ENCODE assay signal across 21 cellular contexts in genomic region chr16:747978-748746, GRCh38. TPM values are rescaled to one million over a fixed set of nuclear protein-coding genes. Genes with fewer than 3 reads are reported as not detected.
DNase-seq lines count a peak whose midpoint lies in the region; ATAC-seq and TF ChIP-seq lines count a peak whose summit lies in the region.
"Had no signal": no experiment of that assay in that cellular context is flagged by ENCODE, and none has a peak within 500 bp of the region (broad histone marks: within the 10 kb centered on the region; RNA-seq: fewer than 3 reads in every experiment).

No MANE protein-coding gene starts in this region.

- H4K8ac ChIP-seq in neuronal stem cell (ENCODE audit: low read depth, low read length), result no peak overlapping the region

- ATAC-seq in esophagus mucosa (peak; percentile 21), HG03097 (IDR thresholded peaks at IDR 0.05; ENCODE audit: low FRiP score, unreplicated experiment) (no peak)
- ATAC-seq: HepG2 had no signal

- H3K4ac ChIP-seq in neuronal stem cell (ENCODE audit: low read length), result no peak overlapping the region

- H3K18ac ChIP-seq in neuronal stem cell (ENCODE audit: low read length), result no peak overlapping the region

- H3K27ac ChIP-seq in RWPE1, result peak overlapping the region; percentile 64
- H3K27ac ChIP-seq in neuronal stem cell (replicated peaks; ENCODE audit: low read length), result no peak overlapping the region
- no peak overlapping the region for H3K27ac ChIP-seq in tibial nerve
- no peak overlapping the region for H3K27ac ChIP-seq in ascending aorta
- H3K27ac ChIP-seq: BLaER1 had no signal

- H2BK12ac ChIP-seq in neuronal stem cell (ENCODE audit: low read length), result no peak overlapping the region

- peak overlapping the region; percentile 56 for H2AK5ac ChIP-seq in neuronal stem cell (ENCODE audit: low read depth, low read length)

- H2BK120ac ChIP-seq in neuronal stem cell (ENCODE audit: low read depth, low read length), result no peak overlapping the region

- intact Hi-C loops in ascending aorta (cut with DNase I), result no loop called here

- DNase-seq in NCI-H748 (lab: John Stamatoyannopoulos, UW; ENCODE audit: unreplicated experiment), result peak; percentile 45
- DNase-seq in NCI-H748 treated with DMSO at 0.1 percent for 48 hours (lab: John Stamatoyannopoulos, UW), result no peak
- DNase-seq in RWPE1 (ENCODE audit: low spot score), result no peak
- DNase-seq in neuronal stem cell (ENCODE audit: low spot score), result no peak
- DNase-seq in tibial nerve (ENCODE audit: low spot score in 2 of 2), result no peak
- DNase-seq in ascending aorta (ENCODE audit: low spot score in 2 of 2), result no peak
- DNase-seq: 8988T; CD4-positive, alpha-beta memory T cell; DMS153; DMS79; GDM1 had no signal

- H3K27me3 ChIP-seq in neuronal stem cell (ENCODE audit: control insufficient read depth in 3 of 3, insufficient read depth in 3 of 3, low read depth in 1 of 3, low read length in 3 of 3) (no peaks in the 10 kb centered on the region), tibial nerve (peaks cover 0 to 16% of the 10 kb centered on the region in 2 donors), ascending aorta (no peaks in the 10 kb centered on the region)
- H3K27me3 ChIP-seq: BLaER1 had no signal

- POLR2A ChIA-PET in RWPE1 (lab: Yijun Ruan, JAX; ENCODE audit: low non-redundant PET), result interaction anchor here (0.7 kb wide), 1 partner anchor 182 kb away, joined by 3 read pairs; no protein-coding TSS in a partner anchor

- no peak overlapping the region for H3K14ac ChIP-seq in neuronal stem cell (ENCODE audit: low read length)

- no peak overlapping the region for H2AFZ ChIP-seq in neuronal stem cell (ENCODE audit: low read length)
- H2AFZ ChIP-seq: GM23248 had no signal

- H3K36me3 ChIP-seq in neuronal stem cell (replicated peaks in 1 of 2; ENCODE audit: control insufficient read depth in 2 of 2, insufficient read depth in 2 of 2, low read length in 2 of 2), result no peaks in the 10 kb centered on the region
- H3K36me3 ChIP-seq in tibial nerve, result no peaks in the 10 kb centered on the region
- no peaks in the 10 kb centered on the region for H3K36me3 ChIP-seq in ascending aorta
- H3K36me3 ChIP-seq: BLaER1, HAP-1 had no signal

- CTCF ChIA-PET in RWPE1 (lab: Yijun Ruan, JAX), result interaction anchor here (0.7 to 3.2 kb wide), 2 partner anchors 37 to 198 kb away, joined by 4 to 18 read pairs; no protein-coding TSS in a partner anchor

- peaks cover 3% of the 10 kb centered on the region for H3K79me1 ChIP-seq in neuronal stem cell (ENCODE audit: low read depth, low read length)

- TF ChIP-seq POLR2A in tibial nerve (IDR thresholded peaks at IDR 0.05), result no peak

- no peak overlapping the region for H2BK15ac ChIP-seq in neuronal stem cell (ENCODE audit: low read length)

- no peak overlapping the region for H3K4me2 ChIP-seq in neuronal stem cell (ENCODE audit: insufficient read depth, low read length, poor library complexity, severe bottlenecking)
- H3K4me2 ChIP-seq: BLaER1 had no signal

- WGBS in neuronal stem cell (ENCODE audit: extremely low coverage in 2 of 2, insufficient read length in 2 of 2, insufficient replicate concordance in 1 of 2), 2 donors, result no CpG with 5 or more reads among the region's 39 CpGs
- WGBS in tibial nerve, 2 donors, result 72 to 73% methylated on average over 29 to 39 of the region's 39 CpGs

- no peaks in the 10 kb centered on the region for H3K9me3 ChIP-seq in neuronal stem cell (replicated peaks in 1 of 2; ENCODE audit: control insufficient read depth in 2 of 2, insufficient read depth in 1 of 2, low read depth in 1 of 2, low read length in 2 of 2)
- no peaks in the 10 kb centered on the region for H3K9me3 ChIP-seq in tibial nerve
- no peaks in the 10 kb centered on the region for H3K9me3 ChIP-seq in ascending aorta
- H3K9me3 ChIP-seq: BLaER1, HAP-1 had no signal

- TF ChIP-seq CTCF in RWPE1 (conservative IDR thresholded peaks at IDR 0.05; ENCODE audit: low read depth), result no peak
- TF ChIP-seq CTCF in tibial nerve (IDR thresholded peaks at IDR 0.05), result no peak
- no peak for TF ChIP-seq CTCF in ascending aorta (IDR thresholded peaks at IDR 0.05)

- H3K9ac ChIP-seq in neuronal stem cell (ENCODE audit: low read depth, low read length, poor library complexity), result no peak overlapping the region
- H3K9ac ChIP-seq: BLaER1, GM23248 had no signal

- H4K91ac ChIP-seq in neuronal stem cell (ENCODE audit: low read depth, low read length, poor library complexity), result no peak overlapping the region

- H2BK5ac ChIP-seq in neuronal stem cell (ENCODE audit: low read length), result peak overlapping the region; percentile 13

- H3K4me3 ChIP-seq in neuronal stem cell (ENCODE audit: low read length in 2 of 2), result no peak overlapping the region
- no peak overlapping the region for H3K4me3 ChIP-seq in tibial nerve
- H3K4me3 ChIP-seq in ascending aorta, result no peak overlapping the region
- H3K4me3 ChIP-seq: BLaER1, GM23248, HAP-1 had no signal

- H3K4me1 ChIP-seq in neuronal stem cell (ENCODE audit: control insufficient read depth in 2 of 2, insufficient read depth in 1 of 2, low read depth in 1 of 2, low read length in 2 of 2) (peaks cover 14 to 27% of the 10 kb centered on the region in 2 donors), tibial nerve (no peaks in the 10 kb centered on the region), ascending aorta (no peaks in the 10 kb centered on the region)

- H3K23ac ChIP-seq in neuronal stem cell (ENCODE audit: low read depth, low read length, poor library complexity), result no peak overlapping the region

- TF ChIP-seq EP300 in tibial nerve (IDR thresholded peaks at IDR 0.05), result no peak

RNA-seq across cellular contexts. Expression of gene CIAO3, which starts 7.4 kb away (rescaled TPM):
- total RNA-seq in esophagus mucosa, result 18.1 TPM
- 14.9 TPM for polyA plus RNA-seq in neuronal stem cell (2013, experiment 1 of 2)
- polyA plus RNA-seq in neuronal stem cell (2013, experiment 2 of 2), result 15.0 TPM
- 10 to 100 TPM; 39.8 to 53.2 (median 45.6) TPM for total RNA-seq in tibial nerve
- 103 TPM for total RNA-seq in ascending aorta

RNA-seq across cellular contexts. Expression of gene MSLN, which starts 12.4 kb away (rescaled TPM):
- total RNA-seq in esophagus mucosa (2.8 TPM), tibial nerve (1 to 10 TPM in 1 of 4 donors, not detected in 3; 1.5 TPM), ascending aorta (1.7 TPM)
- 0.33 TPM for polyA plus RNA-seq in neuronal stem cell (2013, experiment 1 of 2)
- polyA plus RNA-seq in neuronal stem cell (2013, experiment 2 of 2), result 0.43 TPM
- total RNA-seq: A673; CD4-positive, alpha-beta memory T cell; Daoy; GM23248; H4 had no signal
- polyA plus RNA-seq: CD4-positive, alpha-beta memory T cell; GM23248 had no signal

RNA-seq across cellular contexts. Expression of gene HAGHL, which starts 21.3 kb away (rescaled TPM):
- total RNA-seq in esophagus mucosa (2.7 TPM), tibial nerve (10 to 100 TPM in 1 of 4 donors, 1 to 10 TPM in 3; 3.5 to 18.0 (median 6.3) TPM), ascending aorta (9.7 TPM)
- 5.3 TPM for polyA plus RNA-seq in neuronal stem cell (2013, experiment 1 of 2)
- polyA plus RNA-seq in neuronal stem cell (2013, experiment 2 of 2), result 4.6 TPM

RNA-seq across cellular contexts. Expression of gene CCDC78, which starts 21.9 kb away (rescaled TPM):
- total RNA-seq in esophagus mucosa, result 0.40 TPM
- polyA plus RNA-seq in neuronal stem cell (2013, experiment 1 of 2), result 1.7 TPM
- 1.4 TPM for polyA plus RNA-seq in neuronal stem cell (2013, experiment 2 of 2)
- 1 to 10 TPM in 2 of 4 donors, under 1 TPM in 2; 0.63 to 7.5 (median 3.0) TPM for total RNA-seq in tibial nerve
- 8.2 TPM for total RNA-seq in ascending aorta
- polyA plus RNA-seq: CD14-positive monocyte; CD4-positive, alpha-beta memory T cell had no signal

RNA-seq across cellular contexts. Expression of gene ANTKMT, which starts 27.2 kb away (rescaled TPM):
- total RNA-seq in esophagus mucosa (24.1 TPM), tibial nerve (10 to 100 TPM; 43.7 to 98.7 (median 78.6) TPM), ascending aorta (105 TPM)
- polyA plus RNA-seq in neuronal stem cell (2013, experiment 1 of 2), result 30.9 TPM
- 29.0 TPM for polyA plus RNA-seq in neuronal stem cell (2013, experiment 2 of 2)
